In the genomic region with DNA sequence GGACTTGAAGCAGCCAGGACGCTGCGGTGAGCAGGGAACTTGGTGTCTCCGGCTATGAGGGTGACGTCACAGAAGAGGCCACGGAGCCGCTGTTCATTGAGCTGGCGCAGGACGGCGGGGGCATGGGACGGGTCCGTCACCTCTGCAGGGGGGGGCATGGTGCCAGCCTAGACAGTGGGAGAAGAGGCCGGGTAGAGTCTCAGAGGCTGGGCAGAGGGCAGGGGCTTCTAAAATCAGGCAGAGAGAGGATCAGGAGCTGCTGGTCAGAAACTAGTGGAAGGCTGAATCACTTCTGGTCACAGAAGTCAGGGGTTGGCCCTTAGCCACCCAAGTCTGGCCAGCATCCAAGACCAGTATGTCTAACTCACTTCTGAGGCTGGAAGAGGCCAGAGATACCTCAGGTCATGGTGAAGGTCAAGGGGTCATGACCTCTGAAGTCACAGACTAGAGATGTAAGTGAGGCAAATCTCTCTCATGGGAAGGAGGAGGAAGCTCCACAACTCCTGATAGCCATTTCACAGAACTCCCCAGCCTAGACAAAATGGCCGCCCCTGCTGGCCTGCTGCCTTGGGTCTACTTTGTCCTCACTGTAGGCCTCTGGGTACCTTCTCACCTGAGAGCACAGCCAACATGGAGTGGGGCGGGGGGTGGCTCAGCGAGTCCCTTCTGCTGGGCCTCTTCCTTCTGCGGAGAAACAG, we compare ENCODE assay signal across 9 cellular contexts. TPM values are rescaled to one million over a fixed set of nuclear protein-coding genes. Genes with fewer than 3 reads are reported as not detected.
DNase-seq lines count a peak whose midpoint lies in the region; ATAC-seq and TF ChIP-seq lines count a peak whose summit lies in the region.
"Had no signal": no experiment of that assay in that cellular context is flagged by ENCODE, and none has a peak within 500 bp of the region (broad histone marks: within the 10 kb centered on the region; RNA-seq: fewer than 3 reads in every experiment).

No MANE protein-coding gene starts in this region.

- H3K27ac Mint-ChIP-seq in activated T-cell treated with anti-CD3 and anti-CD28 coated beads, Interleukin-2, amount 50 U/mL, for 72 hours = peak overlapping the region; percentile 78
- H3K27ac Mint-ChIP-seq: CD4-positive, alpha-beta T cell had no signal

- no peak overlapping the region for H3K4me2 ChIP-seq in mesenchymal stem cell (ENCODE audit: low read length, poor library complexity, severe bottlenecking)

- no peak overlapping the region for H3K14ac ChIP-seq in mesenchymal stem cell (ENCODE audit: low read length in 2 of 2)

- no peaks in the 10 kb centered on the region for H3K9me3 ChIP-seq in mesenchymal stem cell (ENCODE audit: control insufficient read depth, low read length)
- no peaks in the 10 kb centered on the region for H3K9me3 ChIP-seq in vagina

- H3K36me3 ChIP-seq in mesenchymal stem cell (ENCODE audit: control insufficient read depth in 1 of 2, insufficient read depth in 2 of 2, low read depth in 1 of 2, low read length in 2 of 2) = peaks cover 51 to 56% of the 10 kb centered on the region in 2 experiments
- peaks cover 0 to 43% of the 10 kb centered on the region in 2 donors for H3K36me3 ChIP-seq in vagina

- no peak for DNase-seq in activated T-cell treated with anti-CD3 and anti-CD28 coated beads, Interleukin-2, amount 50 U/mL, for 72 hours
- no peak for DNase-seq in activated T-cell treated with anti-CD3 and anti-CD28 coated beads, Interleukin-2, amount 50 U/mL, for 48 hours
- DNase-seq in cerebellum (ENCODE audit: low spot score) (peak; percentile 45), mesenchymal stem cell (peak; percentile 46), vagina (ENCODE audit: extremely low spot score in 2 of 2) (no peak), superior temporal gyrus (ENCODE audit: extremely low spot score) (no peak)
- no peak for DNase-seq in stimulated activated CD4-positive, alpha-beta T cell treated with anti-CD3 and anti-CD28 coated beads, Interleukin-4, amount 100 ng/mL, for 4 hours
- DNase-seq: CD4-positive, alpha-beta T cell had no signal

- H3K36me3 Mint-ChIP-seq in activated T-cell treated with anti-CD3 and anti-CD28 coated beads, Interleukin-2, amount 50 U/mL, for 72 hours (ENCODE audit: insufficient read depth in 2 of 2) = peaks cover 0 to 1% of the 10 kb centered on the region in 2 donors

- H3K9me3 Mint-ChIP-seq in activated T-cell treated with anti-CD3 and anti-CD28 coated beads, Interleukin-2, amount 50 U/mL, for 72 hours = no peaks in the 10 kb centered on the region
- H3K9me3 Mint-ChIP-seq: CD4-positive, alpha-beta T cell had no signal

- peaks cover 9% of the 10 kb centered on the region for H3K4me1 ChIP-seq in mesenchymal stem cell (ENCODE audit: control insufficient read depth, insufficient read depth, low read depth, low read length)
- peaks cover 69% of the 10 kb centered on the region for H3K4me1 ChIP-seq in vagina

- peaks cover 16% of the 10 kb centered on the region for H3K4me1 Mint-ChIP-seq in activated T-cell treated with anti-CD3 and anti-CD28 coated beads, Interleukin-2, amount 50 U/mL, for 72 hours (ENCODE audit: low read depth)

- H3K4me3 Mint-ChIP-seq in activated T-cell treated with anti-CD3 and anti-CD28 coated beads, Interleukin-2, amount 50 U/mL, for 72 hours = no peak overlapping the region
- H3K4me3 Mint-ChIP-seq: CD4-positive, alpha-beta T cell had no signal

- H3K27me3 Mint-ChIP-seq in activated T-cell treated with anti-CD3 and anti-CD28 coated beads, Interleukin-2, amount 50 U/mL, for 72 hours (ENCODE audit: low read depth) = no peaks in the 10 kb centered on the region
- H3K27me3 Mint-ChIP-seq: CD4-positive, alpha-beta T cell had no signal

- H2AFZ ChIP-seq in mesenchymal stem cell (ENCODE audit: low read depth, low read length) = no peak overlapping the region

- no peak for TF ChIP-seq CTCF in vagina (IDR thresholded peaks at IDR 0.05)

- H4K91ac ChIP-seq in mesenchymal stem cell (ENCODE audit: low read length) = peak overlapping the region; percentile 73

- peak in 1 of 2 donors; percentile 11 for ATAC-seq in activated T-cell treated with anti-CD3 and anti-CD28 coated beads, Interleukin-2, amount 50 U/mL, for 72 hours (replicated peaks in 1 of 2)
- no peak for ATAC-seq in GM21528 (IDR thresholded peaks at IDR 0.05; ENCODE audit: low FRiP score, unreplicated experiment)

- H2BK15ac ChIP-seq in mesenchymal stem cell (ENCODE audit: low read depth, poor library complexity, severe bottlenecking) = no peak overlapping the region

- no peak overlapping the region for H2AK5ac ChIP-seq in mesenchymal stem cell (ENCODE audit: low read length, severe bottlenecking)

- no peak overlapping the region for H3K4me3 ChIP-seq in mesenchymal stem cell (ENCODE audit: insufficient read depth in 1 of 2, low read depth in 1 of 2, low read length in 2 of 2)
- no peak overlapping the region for H3K4me3 ChIP-seq in vagina

- H3K27me3 ChIP-seq in mesenchymal stem cell (ENCODE audit: control insufficient read depth in 1 of 2, insufficient read depth in 1 of 2, low read length in 2 of 2) = no peaks in the 10 kb centered on the region
- no peaks in the 10 kb centered on the region for H3K27me3 ChIP-seq in vagina

- peak overlapping the region in 1 of 2 experiments; percentile 33 for H2BK12ac ChIP-seq in mesenchymal stem cell (ENCODE audit: low read length in 2 of 2)

- no peak for TF ChIP-seq POLR2A in vagina (IDR thresholded peaks at IDR 0.05)

- H3K79me1 ChIP-seq in mesenchymal stem cell (replicated peaks; ENCODE audit: low read length, poor library complexity, severe bottlenecking) = peaks cover 47% of the 10 kb centered on the region

- H3K9ac ChIP-seq in mesenchymal stem cell (ENCODE audit: low read length) = peak overlapping the region; percentile 42

- H3K27ac ChIP-seq in mesenchymal stem cell (ENCODE audit: low read length, poor library complexity, severe bottlenecking) (no peak overlapping the region), vagina (peak overlapping the region; percentile 60)

- H2BK5ac ChIP-seq in mesenchymal stem cell (ENCODE audit: low read depth, low read length, poor library complexity, severe bottlenecking) = no peak overlapping the region

- H3K4ac ChIP-seq in mesenchymal stem cell (ENCODE audit: low read depth in 1 of 2, low read length in 2 of 2) = no peak overlapping the region

- H3K18ac ChIP-seq in mesenchymal stem cell (ENCODE audit: low read depth in 1 of 2, low read length in 2 of 2) = no peak overlapping the region

- intact Hi-C loops in vagina (cut with DNase I) = no loop called here

- 97% methylated on average over 15 of the region's 16 CpGs for WGBS in mesenchymal stem cell

- no peak overlapping the region for H3K23ac ChIP-seq in mesenchymal stem cell (ENCODE audit: low read length in 2 of 2)

- peak overlapping the region; percentile 50 for H4K8ac ChIP-seq in mesenchymal stem cell (ENCODE audit: low read length)

- no peak overlapping the region for H2BK120ac ChIP-seq in mesenchymal stem cell (ENCODE audit: low read depth, low read length)

RNA-seq across cellular contexts. Expression of a gene that starts 12.6 kb away (rescaled TPM):
- 10 to 100 TPM; 28.5 to 29.0 TPM for total RNA-seq in activated T-cell treated with anti-CD3 and anti-CD28 coated beads, Interleukin-2, amount 50 U/mL, for 72 hours
- total RNA-seq in cerebellum (17.1 TPM), vagina (38.1 TPM)
- 38.6 TPM for polyA plus RNA-seq in mesenchymal stem cell (2013, experiment 1 of 2)
- polyA plus RNA-seq in mesenchymal stem cell (2013, experiment 2 of 2) = 37.3 TPM

RNA-seq across cellular contexts. Expression of a gene that starts 14.5 kb away (rescaled TPM):
- under 1 TPM in 1 of 2 donors, not detected in 1; 0.25 TPM for total RNA-seq in activated T-cell treated with anti-CD3 and anti-CD28 coated beads, Interleukin-2, amount 50 U/mL, for 72 hours
- total RNA-seq in cerebellum (not detected), vagina (not detected)
- polyA plus RNA-seq in mesenchymal stem cell (2013, experiment 1 of 2) = not detected
- not detected for polyA plus RNA-seq in mesenchymal stem cell (2013, experiment 2 of 2)

RNA-seq across cellular contexts. Expression of a gene that starts 17.4 kb away (rescaled TPM):
- total RNA-seq in activated T-cell treated with anti-CD3 and anti-CD28 coated beads, Interleukin-2, amount 50 U/mL, for 72 hours = 100 to 1,000 TPM; 211 to 249 TPM
- total RNA-seq in cerebellum (79.8 TPM), vagina (118 TPM)
- polyA plus RNA-seq in mesenchymal stem cell (2013, experiment 1 of 2) = 41.8 TPM
- polyA plus RNA-seq in mesenchymal stem cell (2013, experiment 2 of 2) = 35.6 TPM

RNA-seq across cellular contexts. Expression of a gene that starts 21.9 kb away (rescaled TPM):
- 10 to 100 TPM; 25.5 to 26.8 TPM for total RNA-seq in activated T-cell treated with anti-CD3 and anti-CD28 coated beads, Interleukin-2, amount 50 U/mL, for 72 hours
- 12.5 TPM for total RNA-seq in cerebellum
- polyA plus RNA-seq in mesenchymal stem cell (2013, experiment 1 of 2) = 7.3 TPM
- 7.0 TPM for polyA plus RNA-seq in mesenchymal stem cell (2013, experiment 2 of 2)
- 5.9 TPM for total RNA-seq in vagina

RNA-seq across cellular contexts. Expression of a gene that starts 27.5 kb away (rescaled TPM):
- 1 to 10 TPM; 4.9 to 5.3 TPM for total RNA-seq in activated T-cell treated with anti-CD3 and anti-CD28 coated beads, Interleukin-2, amount 50 U/mL, for 72 hours
- total RNA-seq in cerebellum (7.3 TPM), vagina (10.8 TPM)
- 0.70 TPM for polyA plus RNA-seq in mesenchymal stem cell (2013, experiment 1 of 2)
- polyA plus RNA-seq in mesenchymal stem cell (2013, experiment 2 of 2) = 0.82 TPM

Comparison
In these comparisons a context has a peak if more than half of its experiments do, and no peak if none do; other contexts are left out.
1. DNase-seq: peak in cerebellum (single experiment) and mesenchymal stem cell (single experiment); none in activated T-cell treated with anti-CD3 and anti-CD28 coated beads, Interleukin-2, amount 50 U/mL, for 72 hours (0 of 2), activated T-cell treated with anti-CD3 and anti-CD28 coated beads, Interleukin-2, amount 50 U/mL, for 48 hours (0 of 2), vagina (0 of 2), superior temporal gyrus (single experiment) and stimulated activated CD4-positive, alpha-beta T cell treated with anti-CD3 and anti-CD28 coated beads, Interleukin-4, amount 100 ng/mL, for 4 hours (0 of 2).